14 cellular contexts compared by ENCODE assay signal in genomic region chr13:50268500-50268899, GRCh38.
DNase-seq lines count a peak whose midpoint lies in the region; ATAC-seq and TF ChIP-seq lines count a peak whose summit lies in the region.
"Had no signal": no experiment of that assay in that cellular context is flagged by ENCODE, and none has a peak within 500 bp of the region (broad histone marks: within the 10 kb centered on the region; RNA-seq: fewer than 3 reads in every experiment).

No MANE protein-coding gene starts in this region.

- 91 to 100% methylated on average over 1 to 2 of the region's 2 CpGs for WGBS in endodermal cell (ENCODE audit: insufficient coverage in 1 of 2, insufficient read length in 1 of 2), 2 experiments

- H2AFZ ChIP-seq in DND-41 (ENCODE audit: low read depth, low read length) (no peak overlapping the region), OCI-LY3 (ENCODE audit: low read depth, low read length) (no peak overlapping the region), osteoblast (ENCODE audit: low read length) (no peak overlapping the region)

- no peaks in the 10 kb centered on the region for H3K36me3 Mint-ChIP-seq in endodermal cell (ENCODE audit: low read depth)

- H4K20me1 ChIP-seq in DND-41 (ENCODE audit: insufficient read depth, low read length) (no peaks in the 10 kb centered on the region), OCI-LY3 (ENCODE audit: insufficient read depth, low read length) (no peaks in the 10 kb centered on the region; the same call in 1 of the 2 replicates), osteoblast (ENCODE audit: insufficient read depth, low read length) (no peaks in the 10 kb centered on the region)
- H4K20me1 ChIP-seq: BLaER1 had no signal

- H3K9me3 Mint-ChIP-seq in endodermal cell = no peaks in the 10 kb centered on the region

- H3K4me3 ChIP-seq in DND-41 (ENCODE audit: low read depth in 1 of 2, low read length in 2 of 2) (no peak overlapping the region), OCI-LY3 (ENCODE audit: low read length) (no peak overlapping the region), choroid plexus epithelial cell (ENCODE audit: low read depth, low read length) (no peak overlapping the region), osteoblast (ENCODE audit: insufficient read depth, low read length) (no peak overlapping the region), endodermal cell (ENCODE audit: low read length) (no peak overlapping the region)
- H3K4me3 ChIP-seq: BLaER1 had no signal

- H3K4me2 ChIP-seq in DND-41 (ENCODE audit: insufficient read depth, low read length) = no peak overlapping the region
- no peak overlapping the region for H3K4me2 ChIP-seq in OCI-LY3 (ENCODE audit: low read length)
- H3K4me2 ChIP-seq in osteoblast (ENCODE audit: insufficient read depth, low read length) = no peak overlapping the region
- H3K4me2 ChIP-seq: BLaER1 had no signal

- H3K4me1 ChIP-seq in DND-41 (ENCODE audit: insufficient read depth, low read length) (peaks cover 13% of the 10 kb centered on the region), OCI-LY3 (ENCODE audit: low read length) (peaks cover 7% of the 10 kb centered on the region), osteoblast (ENCODE audit: insufficient read depth, low read length) (peaks cover 3% of the 10 kb centered on the region), endodermal cell (ENCODE audit: control insufficient read depth, insufficient read depth, low read length) (no peaks in the 10 kb centered on the region)

- H3K27me3 ChIP-seq in DND-41 (ENCODE audit: insufficient read depth, low read length, poor library complexity) = no peaks in the 10 kb centered on the region
- H3K27me3 ChIP-seq in OCI-LY3 (ENCODE audit: low read depth, low read length) = peaks cover 36% of the 10 kb centered on the region
- H3K27me3 ChIP-seq in osteoblast (ENCODE audit: insufficient read depth, low read length) = no peaks in the 10 kb centered on the region
- H3K27me3 ChIP-seq in endodermal cell (ENCODE audit: control insufficient read depth, insufficient read depth, low read length, poor library complexity, severe bottlenecking) = no peaks in the 10 kb centered on the region
- H3K27me3 ChIP-seq: BLaER1 had no signal

- H3K4me3 Mint-ChIP-seq in endodermal cell = no peak overlapping the region

- DNase-seq in DND-41 (no peak), choroid plexus epithelial cell (ENCODE audit: low read depth) (peak; percentile 38), osteoblast (ENCODE audit: insufficient read length, low spot score, missing footprints) (no peak), endodermal cell (no peak), sciatic nerve (ENCODE audit: low spot score) (no peak)
- DNase-seq in activated effector memory CD4-positive, alpha-beta T cell treated with Interleukin-2 at 50 U/mL for 16 hours = no peak
- DNase-seq: activated naive CD4-positive, alpha-beta T cell treated with Interleukin-2 at 50 U/mL for 16 hours; NCI-H1105; NCI-H82; occipital lobe; Right ventricle myocardium superior; substantia nigra had no signal

- H3K9me3 ChIP-seq in DND-41 (ENCODE audit: insufficient read depth, low read length, severe bottlenecking) (no peaks in the 10 kb centered on the region), OCI-LY3 (ENCODE audit: insufficient read depth, low read length) (no peaks in the 10 kb centered on the region), osteoblast (ENCODE audit: low read depth, low read length) (no peaks in the 10 kb centered on the region), endodermal cell (ENCODE audit: control insufficient read depth, low read length) (no peaks in the 10 kb centered on the region)

- peaks cover 3% of the 10 kb centered on the region for H3K4me1 Mint-ChIP-seq in endodermal cell

- no peak overlapping the region for H3K9ac ChIP-seq in DND-41 (ENCODE audit: low read depth, low read length)
- no peak overlapping the region for H3K9ac ChIP-seq in OCI-LY3 (ENCODE audit: low read length)
- H3K9ac ChIP-seq in endodermal cell (ENCODE audit: extremely low read depth, low read length, poor library complexity, severe bottlenecking) = no peak overlapping the region
- H3K9ac ChIP-seq: BLaER1 had no signal

- H3K27ac ChIP-seq in DND-41 (ENCODE audit: low read length) (no peak overlapping the region), OCI-LY3 (ENCODE audit: low read length) (no peak overlapping the region), osteoblast (ENCODE audit: low read depth, low read length) (no peak overlapping the region), endodermal cell (ENCODE audit: low read depth, low read length) (no peak overlapping the region)
- H3K27ac ChIP-seq: BLaER1 had no signal

- intact Hi-C loops in sciatic nerve (cut with DNase I) = no loop called here

- no peaks in the 10 kb centered on the region for H3K36me3 ChIP-seq in DND-41 (ENCODE audit: insufficient read depth, low read length)
- no peaks in the 10 kb centered on the region for H3K36me3 ChIP-seq in OCI-LY3 (replicated peaks; ENCODE audit: low read depth, low read length)
- H3K36me3 ChIP-seq in osteoblast (ENCODE audit: insufficient read depth, low read length) = no peaks in the 10 kb centered on the region
- H3K36me3 ChIP-seq in endodermal cell (ENCODE audit: control insufficient read depth, insufficient read depth, low read length) = no peaks in the 10 kb centered on the region
- H3K36me3 ChIP-seq: BLaER1 had no signal

- no peaks in the 10 kb centered on the region for H3K79me2 ChIP-seq in DND-41 (ENCODE audit: insufficient read depth, low read length)
- H3K79me2 ChIP-seq in OCI-LY3 (ENCODE audit: low read length) = no peaks in the 10 kb centered on the region
- no peaks in the 10 kb centered on the region for H3K79me2 ChIP-seq in osteoblast (ENCODE audit: insufficient read depth, low read length)

- no peak overlapping the region for H3K27ac Mint-ChIP-seq in endodermal cell

- TF ChIP-seq CTCF in DND-41 (IDR thresholded peaks at IDR 0.05; ENCODE audit: borderline replicate concordance, extremely low read depth, low read length, poor library complexity, severe bottlenecking) = peak; percentile 23
- TF ChIP-seq CTCF in OCI-LY3 (IDR thresholded peaks at IDR 0.05; ENCODE audit: low read depth, low read length) = peak; percentile 36
- peak; percentile 39 for TF ChIP-seq CTCF in choroid plexus epithelial cell (conservative IDR thresholded peaks at IDR 0.05; ENCODE audit: low read depth, low read length)
- peak; percentile 44 for TF ChIP-seq CTCF in osteoblast (IDR thresholded peaks at IDR 0.05; ENCODE audit: extremely low read depth, low read depth, low read length)
- no peak for TF ChIP-seq CTCF in endodermal cell (conservative IDR thresholded peaks at IDR 0.05)

- no peaks in the 10 kb centered on the region for H3K27me3 Mint-ChIP-seq in endodermal cell (ENCODE audit: insufficient read depth)

- ATAC-seq in DND-41 (ENCODE audit: insufficient read depth, low read depth) (no peak), sciatic nerve (no peak)
